Comparison of ENCODE assay signal across 1 cellular context in genomic region chr9:133147412-133148271, GRCh38.
A peak's percentile ranks its signal among the peaks of the same experiment; 100 is the strongest.
TF ChIP-seq lines count a peak whose summit lies in the region.

No MANE protein-coding gene starts in this region.

TF ChIP-seq in HepG2, 621 proteins besides CTCF, POLR2A, EP300 and RAD21 (continued from another document):
- TF ChIP-seq CBX2 (IDR thresholded peaks at IDR 0.05; ENCODE audit: low read depth, low read length) (no peak), CBX2 (CRISPR knock-in tag; IDR thresholded peaks at IDR 0.05; ENCODE audit: low read depth) (no peak), ZNF33B (CRISPR knock-in tag; IDR thresholded peaks at IDR 0.05) (no peak), U2AF2 (IDR thresholded peaks at IDR 0.05; ENCODE audit: low read depth, low read length) (no peak), TAF15 (IDR thresholded peaks at IDR 0.05; ENCODE audit: low read depth, low read length, poor library complexity, severe bottlenecking) (no peak), ZBTB44 (CRISPR knock-in tag; IDR thresholded peaks at IDR 0.05) (no peak), PLRG1 (conservative IDR thresholded peaks at IDR 0.05) (no peak), PAX8 (CRISPR knock-in tag; IDR thresholded peaks at IDR 0.05; ENCODE audit: borderline replicate concordance) (no peak), MLX (CRISPR knock-in tag; IDR thresholded peaks at IDR 0.05) (no peak), ZNF746 (CRISPR knock-in tag; IDR thresholded peaks at IDR 0.05) (no peak), ZNF790 (CRISPR knock-in tag; IDR thresholded peaks at IDR 0.05; ENCODE audit: borderline replicate concordance) (no peak), YY1 (IDR thresholded peaks at IDR 0.05; ENCODE audit: insufficient read depth, insufficient replicate concordance, low read depth, low read length) (no peak), ARNT (IDR thresholded peaks at IDR 0.05) (no peak), ZFAT (CRISPR knock-in tag; conservative IDR thresholded peaks at IDR 0.05) (no peak), POGK (CRISPR knock-in tag; conservative IDR thresholded peaks at IDR 0.05) (no peak), STAT5B (CRISPR knock-in tag; IDR thresholded peaks at IDR 0.05) (no peak), ZNF766 (CRISPR knock-in tag; IDR thresholded peaks at IDR 0.05; ENCODE audit: borderline replicate concordance) (no peak), PRMT3 (CRISPR knock-in tag; IDR thresholded peaks at IDR 0.05; ENCODE audit: borderline replicate concordance, low read depth) (no peak), ZNF781 (CRISPR knock-in tag; IDR thresholded peaks at IDR 0.05; ENCODE audit: borderline replicate concordance, not compliant biosample characterization) (no peak), SIN3B (IDR thresholded peaks at IDR 0.05; ENCODE audit: low read length) (no peak), ZNF772 (CRISPR knock-in tag; IDR thresholded peaks at IDR 0.05) (no peak), THAP9 (CRISPR knock-in tag; IDR thresholded peaks at IDR 0.05; ENCODE audit: borderline replicate concordance) (no peak), SIN3A (IDR thresholded peaks at IDR 0.05; ENCODE audit: borderline replicate concordance, low read depth, low read length) (peak; percentile 50; the same call in 1 of the 2 replicates)
